ENCODE assay signal across 17 cellular contexts in the genomic region with DNA sequence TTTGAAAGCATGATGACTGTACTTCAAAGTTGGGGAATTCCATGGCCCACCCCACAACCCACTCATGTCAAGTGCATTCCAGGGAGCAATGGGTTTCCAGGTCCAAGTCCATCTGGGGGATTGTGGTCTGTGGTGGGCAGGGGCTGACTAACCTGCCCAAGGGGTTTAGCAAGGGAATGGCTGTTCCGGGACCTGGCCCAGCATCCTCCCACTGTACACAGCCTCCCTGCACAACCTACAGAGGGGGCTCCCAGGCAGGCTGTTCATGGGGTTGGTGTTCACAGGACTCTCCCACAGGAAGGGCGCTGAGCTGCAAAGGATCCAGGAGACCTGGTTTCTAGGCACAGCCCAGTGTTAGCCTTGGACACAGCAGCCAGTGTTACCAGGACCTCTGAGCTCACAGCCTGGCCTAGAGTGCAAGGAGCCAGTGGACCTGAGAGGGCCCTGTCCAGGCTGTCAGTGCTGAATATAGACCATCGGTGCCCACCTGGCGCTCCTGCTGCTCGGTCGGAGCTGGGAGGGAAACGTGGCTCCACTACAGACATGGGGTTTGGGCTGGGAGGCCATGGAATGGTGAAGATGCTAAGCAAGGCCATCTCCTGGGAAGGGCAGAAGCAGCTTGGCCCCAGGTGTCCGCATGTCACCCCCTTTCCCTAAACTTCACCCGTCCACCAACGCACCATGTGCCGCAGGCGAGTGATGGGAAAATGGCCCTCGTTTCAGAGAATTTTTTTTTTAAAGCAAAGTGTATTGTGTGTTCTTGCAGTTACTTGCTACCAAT.
"Had no signal": no experiment of that assay in that cellular context is flagged by ENCODE, and none has a peak within 500 bp of the region (broad histone marks: within the 10 kb centered on the region; RNA-seq: fewer than 3 reads in every experiment).

No MANE protein-coding gene starts in this region.

- DNase-seq: activated B cell treated with CpG ODN at 0.5 μM for 24 hours; activated CD4-positive, alpha-beta T cell treated with anti-CD3 and anti-CD28 coated beads, Interleukin-2, amount 10 ng/mL, durations not matched to agents 24 days and 14 days; activated naive CD4-positive, alpha-beta T cell treated with anti-CD3 and anti-CD28 coated beads, Interleukin-2, amount 50 U/mL, for 16 hours; adrenal gland; body of pancreas; cortex of kidney; effector memory CD8-positive, alpha-beta T cell; ovary; T-helper 1 cell had no signal

- H3K4me1 ChIP-seq: adrenal gland, body of pancreas, tibial nerve had no signal

- H3K4me3 ChIP-seq: adrenal gland, body of pancreas, gastroesophageal sphincter, hepatocyte, ovary, tibial nerve had no signal

- H3K9me3 Mint-ChIP-seq: activated B cell treated with CpG ODN at 0.5 μM for 24 hours; activated CD4-positive, alpha-beta T cell treated with anti-CD3 and anti-CD28 coated beads, Interleukin-2, amount 10 ng/mL, durations not matched to agents 24 days and 14 days; activated T-helper 17 cell treated with anti-CD3 and anti-CD28 coated beads, Interleukin-2, amount 50 U/mL, for 72 hours; central memory CD8-positive, alpha-beta T cell; effector memory CD8-positive, alpha-beta T cell; nephron had no signal

- H3K4me2 ChIP-seq: hepatocyte had no signal

- ATAC-seq: activated T-helper 17 cell treated with anti-CD3 and anti-CD28 coated beads, Interleukin-2, amount 50 U/mL, for 72 hours; body of pancreas; effector memory CD8-positive, alpha-beta T cell; gastroesophageal sphincter; left lobe of liver had no signal

- H3K27ac Mint-ChIP-seq: activated B cell treated with CpG ODN at 0.5 μM for 24 hours; activated CD4-positive, alpha-beta T cell treated with anti-CD3 and anti-CD28 coated beads, Interleukin-2, amount 10 ng/mL, durations not matched to agents 24 days and 14 days; activated T-helper 17 cell treated with anti-CD3 and anti-CD28 coated beads, Interleukin-2, amount 50 U/mL, for 72 hours; effector memory CD8-positive, alpha-beta T cell; nephron had no signal

- H3K4me3 Mint-ChIP-seq: activated B cell treated with CpG ODN at 0.5 μM for 24 hours; activated CD4-positive, alpha-beta T cell treated with anti-CD3 and anti-CD28 coated beads, Interleukin-2, amount 10 ng/mL, durations not matched to agents 24 days and 14 days; activated T-helper 17 cell treated with anti-CD3 and anti-CD28 coated beads, Interleukin-2, amount 50 U/mL, for 72 hours; central memory CD8-positive, alpha-beta T cell; effector memory CD8-positive, alpha-beta T cell; nephron had no signal

- H3K4me1 Mint-ChIP-seq: activated B cell treated with CpG ODN at 0.5 μM for 24 hours; activated CD4-positive, alpha-beta T cell treated with anti-CD3 and anti-CD28 coated beads, Interleukin-2, amount 10 ng/mL, durations not matched to agents 24 days and 14 days; activated T-helper 17 cell treated with anti-CD3 and anti-CD28 coated beads, Interleukin-2, amount 50 U/mL, for 72 hours; central memory CD8-positive, alpha-beta T cell; nephron had no signal

- H3K9me3 ChIP-seq: adrenal gland, body of pancreas, gastroesophageal sphincter, ovary, tibial nerve had no signal

- H3K27me3 Mint-ChIP-seq: activated CD4-positive, alpha-beta T cell treated with anti-CD3 and anti-CD28 coated beads, Interleukin-2, amount 10 ng/mL, durations not matched to agents 24 days and 14 days; activated T-helper 17 cell treated with anti-CD3 and anti-CD28 coated beads, Interleukin-2, amount 50 U/mL, for 72 hours; central memory CD8-positive, alpha-beta T cell; effector memory CD8-positive, alpha-beta T cell had no signal

- H3K27ac ChIP-seq: adrenal gland, body of pancreas, epithelial cell of prostate, gastroesophageal sphincter, hepatocyte, ovary, tibial nerve had no signal
